1 cellular context compared by ENCODE assay signal in the genomic region with DNA sequence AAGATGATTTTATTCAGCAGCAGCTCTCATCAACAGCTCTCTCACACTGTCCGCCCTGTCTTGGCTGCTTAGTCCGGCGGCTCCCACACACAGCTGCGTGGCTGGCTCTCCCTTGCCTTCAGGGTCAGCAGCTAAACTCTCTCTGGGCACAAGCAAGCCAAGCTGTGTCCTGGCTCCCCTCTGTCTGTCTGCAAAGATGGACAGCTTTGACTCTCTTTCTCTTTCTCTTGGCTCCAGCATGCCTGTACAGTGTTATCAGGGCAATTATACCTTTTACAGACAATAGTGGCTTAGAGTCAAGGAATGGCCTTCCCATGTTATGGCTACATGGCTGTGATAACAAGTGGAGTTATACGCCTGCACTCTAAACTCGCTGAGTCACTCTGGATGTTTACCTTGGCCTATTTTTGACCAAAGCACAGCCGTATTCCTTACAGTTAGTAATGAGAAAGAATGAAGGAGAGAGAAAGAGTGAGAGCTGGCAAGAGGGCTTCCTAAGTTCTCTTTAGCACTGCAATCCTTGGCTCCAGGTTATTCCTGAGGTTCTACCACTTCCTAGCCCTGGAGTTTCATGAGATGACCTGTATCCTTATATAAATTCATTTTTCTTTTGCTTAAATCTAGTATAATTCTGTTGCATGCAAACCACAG.
TF ChIP-seq lines count a peak whose summit lies in the region.

No MANE protein-coding gene starts in this region.

TF ChIP-seq in K562, 482 proteins besides CTCF, POLR2A, EP300 and RAD21 (continued from another document and continues in another):
- TF ChIP-seq SFPQ (IDR thresholded peaks at IDR 0.05; ENCODE audit: low read depth, low read length) (no peak), C11orf30 (IDR thresholded peaks at IDR 0.05; ENCODE audit: low read depth) (peak; percentile 99), DPF2 (IDR thresholded peaks at IDR 0.05) (peak; percentile 97), CREB1 (IDR thresholded peaks at IDR 0.05) (0 out of 2 replicates have a peak, but pooled peaks have one; percentile 35), CREB1 (CRISPR knock-in tag; IDR thresholded peaks at IDR 0.05) (no peak), PRMT5 (CRISPR knock-in tag; IDR thresholded peaks at IDR 0.05) (no peak), ZNF121 (CRISPR knock-in tag; conservative IDR thresholded peaks at IDR 0.05) (no peak), HDAC6 (IDR thresholded peaks at IDR 0.05; ENCODE audit: low read depth, low read length) (no peak), TAL1 (IDR thresholded peaks at IDR 0.05) (peak; percentile 56), FOXA1 (IDR thresholded peaks at IDR 0.05; ENCODE audit: borderline replicate concordance) (peak; percentile 93; the same call in 1 of the 2 replicates), ZBTB33 (CRISPR knock-in tag; IDR thresholded peaks at IDR 0.05) (no peak), E2F1 (CRISPR knock-in tag; IDR thresholded peaks at IDR 0.05) (no peak), PYGO2 (tag; IDR thresholded peaks at IDR 0.05) (no peak), ZNF644 (tag; IDR thresholded peaks at IDR 0.05; ENCODE audit: low read depth) (no peak), IRF2 (CRISPR knock-in tag; IDR thresholded peaks at IDR 0.05) (no peak), MLLT1 (IDR thresholded peaks at IDR 0.05) (peak in 1 of 2 experiments; percentile 64; a peak in 2 of 4 replicates), CBX3 (IDR thresholded peaks at IDR 0.05; ENCODE audit: borderline replicate concordance in 1 of 2, low read length in 2 of 2) (peak in 1 of 2 experiments; percentile 88; a peak in 1 of 3 replicates), YY1 (IDR thresholded peaks at IDR 0.05; ENCODE audit: borderline replicate concordance in 1 of 3, control insufficient read depth in 1 of 3, extremely low read depth in 1 of 3, insufficient read depth in 3 of 3, insufficient read length in 1 of 3, insufficient replicate concordance in 2 of 3, low read depth in 1 of 3, low read length in 2 of 3) (no peak), ZNF133 (CRISPR knock-in tag; IDR thresholded peaks at IDR 0.05) (no peak), L3MBTL2 (IDR thresholded peaks at IDR 0.05) (peak; percentile 81), TCF3 (CRISPR knock-in tag; IDR thresholded peaks at IDR 0.05) (peak; percentile 66), ZNF584 (CRISPR knock-in tag; IDR thresholded peaks at IDR 0.05; ENCODE audit: low read depth) (no peak), ZNF398 (CRISPR knock-in tag; IDR thresholded peaks at IDR 0.05) (no peak), ZNF175 (CRISPR knock-in tag; IDR thresholded peaks at IDR 0.05; ENCODE audit: low read depth) (0 out of 2 replicates have a peak, but pooled peaks have one; percentile 60), PHF8 (IDR thresholded peaks at IDR 0.05; ENCODE audit: borderline replicate concordance, low read length) (peak; percentile 31; the same call in 1 of the 2 replicates), RCOR1 (IDR thresholded peaks at IDR 0.05; ENCODE audit: borderline replicate concordance in 1 of 2, low read depth in 2 of 2, low read length in 2 of 2) (peak in 1 of 2 experiments; percentile 74; a peak in 2 of 4 replicates), AFF4 (CRISPR knock-in tag; IDR thresholded peaks at IDR 0.05) (no peak)
- TF ChIP-seq, protein P1, sequence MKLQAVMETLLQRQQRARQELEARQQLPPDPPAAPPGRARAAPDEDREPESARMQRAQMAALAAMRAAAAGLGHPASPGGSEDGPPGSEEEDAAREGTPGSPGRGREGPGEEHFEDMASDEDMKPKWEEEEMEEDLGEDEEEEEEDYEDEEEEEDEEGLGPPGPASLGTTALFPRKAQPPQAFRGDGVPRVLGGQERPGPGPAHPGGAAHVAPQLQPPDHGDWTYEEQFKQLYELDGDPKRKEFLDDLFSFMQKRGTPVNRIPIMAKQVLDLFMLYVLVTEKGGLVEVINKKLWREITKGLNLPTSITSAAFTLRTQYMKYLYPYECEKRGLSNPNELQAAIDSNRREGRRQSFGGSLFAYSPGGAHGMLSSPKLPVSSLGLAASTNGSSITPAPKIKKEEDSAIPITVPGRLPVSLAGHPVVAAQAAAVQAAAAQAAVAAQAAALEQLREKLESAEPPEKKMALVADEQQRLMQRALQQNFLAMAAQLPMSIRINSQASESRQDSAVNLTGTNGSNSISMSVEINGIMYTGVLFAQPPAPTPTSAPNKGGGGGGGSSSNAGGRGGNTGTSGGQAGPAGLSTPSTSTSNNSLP (IDR thresholded peaks at IDR 0.05; ENCODE audit: borderline replicate concordance, low read depth, low read length), result no peak
